1 cellular context compared by ENCODE assay signal in the genomic region with DNA sequence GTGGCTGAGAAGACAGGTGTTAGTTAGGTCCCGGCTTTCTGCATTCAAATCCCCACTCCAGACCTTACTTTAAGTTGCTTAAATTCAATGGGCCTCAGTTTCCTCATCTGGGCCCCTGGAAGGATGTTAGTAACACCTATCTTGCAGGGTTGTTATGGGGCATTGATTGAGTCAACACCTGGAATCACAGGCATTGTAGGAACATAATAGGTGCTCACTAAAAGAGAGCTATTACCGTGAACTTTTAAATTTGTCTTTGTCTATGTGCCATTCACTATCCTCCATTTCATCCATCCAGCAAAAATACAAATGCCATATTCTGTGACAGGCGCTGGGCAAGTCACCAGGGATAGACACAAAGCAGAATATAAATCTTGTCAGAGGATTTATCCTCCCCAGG.
TF ChIP-seq lines count a peak whose summit lies in the region.

No MANE protein-coding gene starts in this region.

TF ChIP-seq in SK-N-SH treated with all-trans-retinoic acid at 6 μM for 48 hours, 23 proteins besides CTCF, POLR2A, EP300 and RAD21 (continued from another document):
- TF ChIP-seq BACH2 (CRISPR knock-in tag; IDR thresholded peaks at IDR 0.05; ENCODE audit: borderline replicate concordance) (no peak), TSHZ2 (CRISPR knock-in tag; IDR thresholded peaks at IDR 0.05) (no peak), ZNF565 (CRISPR knock-in tag; conservative IDR thresholded peaks at IDR 0.05; ENCODE audit: low read depth) (no peak), ZNF8 (CRISPR knock-in tag; IDR thresholded peaks at IDR 0.05) (no peak), TCF4 (CRISPR knock-in tag; IDR thresholded peaks at IDR 0.05; ENCODE audit: borderline replicate concordance) (no peak), ESRRG (CRISPR knock-in tag; IDR thresholded peaks at IDR 0.05) (no peak), OSR1 (CRISPR knock-in tag; IDR thresholded peaks at IDR 0.05) (no peak), RARB (CRISPR knock-in tag; IDR thresholded peaks at IDR 0.05) (no peak), ZNF70 (CRISPR knock-in tag; IDR thresholded peaks at IDR 0.05) (no peak)
- TF ChIP-seq, protein P1, sequence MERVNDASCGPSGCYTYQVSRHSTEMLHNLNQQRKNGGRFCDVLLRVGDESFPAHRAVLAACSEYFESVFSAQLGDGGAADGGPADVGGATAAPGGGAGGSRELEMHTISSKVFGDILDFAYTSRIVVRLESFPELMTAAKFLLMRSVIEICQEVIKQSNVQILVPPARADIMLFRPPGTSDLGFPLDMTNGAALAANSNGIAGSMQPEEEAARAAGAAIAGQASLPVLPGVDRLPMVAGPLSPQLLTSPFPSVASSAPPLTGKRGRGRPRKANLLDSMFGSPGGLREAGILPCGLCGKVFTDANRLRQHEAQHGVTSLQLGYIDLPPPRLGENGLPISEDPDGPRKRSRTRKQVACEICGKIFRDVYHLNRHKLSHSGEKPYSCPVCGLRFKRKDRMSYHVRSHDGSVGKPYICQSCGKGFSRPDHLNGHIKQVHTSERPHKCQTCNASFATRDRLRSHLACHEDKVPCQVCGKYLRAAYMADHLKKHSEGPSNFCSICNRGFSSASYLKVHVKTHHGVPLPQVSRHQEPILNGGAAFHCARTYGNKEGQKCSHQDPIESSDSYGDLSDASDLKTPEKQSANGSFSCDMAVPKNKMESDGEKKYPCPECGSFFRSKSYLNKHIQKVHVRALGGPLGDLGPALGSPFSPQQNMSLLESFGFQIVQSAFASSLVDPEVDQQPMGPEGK (CRISPR knock-in tag; IDR thresholded peaks at IDR 0.05; ENCODE audit: borderline replicate concordance): no peak
- TF ChIP-seq, protein P2, sequence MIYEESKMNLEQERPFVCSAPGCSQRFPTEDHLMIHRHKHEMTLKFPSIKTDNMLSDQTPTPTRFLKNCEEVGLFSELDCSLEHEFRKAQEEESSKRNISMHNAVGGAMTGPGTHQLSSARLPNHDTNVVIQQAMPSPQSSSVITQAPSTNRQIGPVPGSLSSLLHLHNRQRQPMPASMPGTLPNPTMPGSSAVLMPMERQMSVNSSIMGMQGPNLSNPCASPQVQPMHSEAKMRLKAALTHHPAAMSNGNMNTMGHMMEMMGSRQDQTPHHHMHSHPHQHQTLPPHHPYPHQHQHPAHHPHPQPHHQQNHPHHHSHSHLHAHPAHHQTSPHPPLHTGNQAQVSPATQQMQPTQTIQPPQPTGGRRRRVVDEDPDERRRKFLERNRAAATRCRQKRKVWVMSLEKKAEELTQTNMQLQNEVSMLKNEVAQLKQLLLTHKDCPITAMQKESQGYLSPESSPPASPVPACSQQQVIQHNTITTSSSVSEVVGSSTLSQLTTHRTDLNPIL (CRISPR knock-in tag; IDR thresholded peaks at IDR 0.05; ENCODE audit: low read depth): no peak
